ENCODE assay signal across 22 cellular contexts in the genomic region with DNA sequence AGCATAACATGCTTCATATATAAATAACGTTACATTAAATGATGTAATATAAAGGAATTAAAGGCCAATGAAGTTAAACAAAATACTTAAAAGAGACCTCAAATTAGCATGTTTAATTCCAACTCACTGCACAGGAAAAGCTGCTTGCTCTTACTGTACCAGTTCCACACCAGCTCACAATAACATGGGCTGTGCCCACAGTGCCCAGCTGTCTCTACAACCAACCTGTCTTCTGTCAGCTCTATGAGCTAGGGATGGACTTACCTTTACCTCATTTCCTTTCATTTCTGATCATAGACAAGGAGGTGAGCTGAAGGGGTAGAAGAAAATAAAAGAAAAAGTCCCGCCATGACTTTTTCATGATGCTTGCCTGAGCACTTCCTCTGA.
"Had no signal": no experiment of that assay in that cellular context is flagged by ENCODE, and none has a peak within 500 bp of the region (broad histone marks: within the 10 kb centered on the region; RNA-seq: fewer than 3 reads in every experiment).

No MANE protein-coding gene starts in this region.

- DNase-seq: activated B cell treated with CpG ODN at 0.5 μM for 24 hours; activated CD4-positive, alpha-beta memory T cell treated with anti-CD3 and anti-CD28 coated beads for 36 hours; activated CD4-positive, alpha-beta T cell treated with anti-CD3 and anti-CD28 coated beads for 1 hour; activated CD4-positive, alpha-beta T cell treated with anti-CD3 and anti-CD28 coated beads, Interleukin-2, amount 10 ng/mL, durations not matched to agents 7 days and 5 days; activated CD8-positive, alpha-beta memory T cell treated with anti-CD3 and anti-CD28 coated beads for 24 hours; activated gamma-delta T cell; activated naive CD4-positive, alpha-beta T cell treated with anti-CD3 and anti-CD28 coated beads for 36 hours; activated naive CD8-positive, alpha-beta T cell treated with anti-CD3 and anti-CD28 coated beads for 36 hours; activated T-cell treated with anti-CD3 and anti-CD28 coated beads, Interleukin-2, amount 50 U/mL, for 48 hours; brain microvascular endothelial cell; MM.1S; NCI-H1105; NCI-H1930; NCI-H345; NCI-H510A; NCI-H526 treated with DMSO at 0.1 percent for 48 hours; SIG-M5; T-cell; T-helper 2 cell; T1000 had no signal

- H3K27ac Mint-ChIP-seq: activated B cell treated with CpG ODN at 0.5 μM for 24 hours; activated CD4-positive, alpha-beta memory T cell treated with anti-CD3 and anti-CD28 coated beads for 36 hours; activated CD4-positive, alpha-beta T cell treated with anti-CD3 and anti-CD28 coated beads, Interleukin-2, amount 10 ng/mL, durations not matched to agents 7 days and 5 days; activated naive CD4-positive, alpha-beta T cell treated with anti-CD3 and anti-CD28 coated beads for 36 hours; activated naive CD8-positive, alpha-beta T cell treated with anti-CD3 and anti-CD28 coated beads for 36 hours; activated T-helper 17 cell treated with anti-CD3 and anti-CD28 coated beads, Interleukin-2, amount 50 U/mL, for 72 hours; T-cell had no signal

- H3K36me3 Mint-ChIP-seq: activated CD4-positive, alpha-beta memory T cell treated with anti-CD3 and anti-CD28 coated beads for 36 hours; activated naive CD8-positive, alpha-beta T cell treated with anti-CD3 and anti-CD28 coated beads for 36 hours; T-cell had no signal

- H3K4me1 Mint-ChIP-seq: activated B cell treated with CpG ODN at 0.5 μM for 24 hours; activated CD4-positive, alpha-beta T cell treated with anti-CD3 and anti-CD28 coated beads, Interleukin-2, amount 10 ng/mL, durations not matched to agents 7 days and 5 days; activated naive CD8-positive, alpha-beta T cell treated with anti-CD3 and anti-CD28 coated beads for 36 hours; activated T-helper 17 cell treated with anti-CD3 and anti-CD28 coated beads, Interleukin-2, amount 50 U/mL, for 72 hours; T-cell had no signal

- H3K4me3 ChIP-seq: cardiac muscle cell had no signal

- H3K27ac ChIP-seq: brain microvascular endothelial cell, cardiac muscle cell had no signal

- H3K27me3 ChIP-seq: brain microvascular endothelial cell, cardiac muscle cell had no signal

- H3K36me3 ChIP-seq: brain microvascular endothelial cell, cardiac muscle cell had no signal

- H3K4me3 Mint-ChIP-seq: activated B cell treated with CpG ODN at 0.5 μM for 24 hours; activated CD4-positive, alpha-beta memory T cell treated with anti-CD3 and anti-CD28 coated beads for 36 hours; activated CD4-positive, alpha-beta T cell treated with anti-CD3 and anti-CD28 coated beads, Interleukin-2, amount 10 ng/mL, durations not matched to agents 7 days and 5 days; activated naive CD4-positive, alpha-beta T cell treated with anti-CD3 and anti-CD28 coated beads for 36 hours; activated naive CD8-positive, alpha-beta T cell treated with anti-CD3 and anti-CD28 coated beads for 36 hours; activated T-helper 17 cell treated with anti-CD3 and anti-CD28 coated beads, Interleukin-2, amount 50 U/mL, for 72 hours; T-cell had no signal

- H3K9me3 Mint-ChIP-seq: activated B cell treated with CpG ODN at 0.5 μM for 24 hours; activated CD4-positive, alpha-beta memory T cell treated with anti-CD3 and anti-CD28 coated beads for 36 hours; activated CD4-positive, alpha-beta T cell treated with anti-CD3 and anti-CD28 coated beads, Interleukin-2, amount 10 ng/mL, durations not matched to agents 7 days and 5 days; activated naive CD4-positive, alpha-beta T cell treated with anti-CD3 and anti-CD28 coated beads for 36 hours; activated naive CD8-positive, alpha-beta T cell treated with anti-CD3 and anti-CD28 coated beads for 36 hours; activated T-helper 17 cell treated with anti-CD3 and anti-CD28 coated beads, Interleukin-2, amount 50 U/mL, for 72 hours; T-cell had no signal
